In genomic region chr10:118594392-118595063, GRCh38 we compare ENCODE assay signal across 10 cellular contexts. TPM values are rescaled to one million over a fixed set of nuclear protein-coding genes. Genes with fewer than 3 reads are reported as not detected.
DNase-seq lines count a peak whose midpoint lies in the region; ATAC-seq, FAIRE-seq and TF ChIP-seq lines count a peak whose summit lies in the region.
"Had no signal": no experiment of that assay in that cellular context is flagged by ENCODE, and none has a peak within 500 bp of the region (broad histone marks: within the 10 kb centered on the region; RNA-seq: fewer than 3 reads in every experiment).

No MANE protein-coding gene starts in this region.

- POLR2A ChIA-PET in activated CD8-positive, alpha-beta T cell treated with anti-CD3 and anti-CD28 coated beads, Interleukin-2, amount 10 ng/mL, durations not matched to agents 7 days and 5 days (lab: Charles Lee) = no interaction called here

- no peaks in the 10 kb centered on the region; the same call in 2 of the 3 replicates for H3K36me3 Mint-ChIP-seq in GM23338 (ENCODE audit: low read depth)
- no peaks in the 10 kb centered on the region for H3K36me3 Mint-ChIP-seq in activated CD8-positive, alpha-beta T cell treated with anti-CD3 and anti-CD28 coated beads, Interleukin-2, amount 10 ng/mL, durations not matched to agents 7 days and 5 days (ENCODE audit: low read depth)
- H3K36me3 Mint-ChIP-seq: memory B cell had no signal

- H3K9me2 ChIP-seq in GM23338 (ENCODE audit: insufficient read depth) = no peaks in the 10 kb centered on the region

- H3K4me1 ChIP-seq in GM23338 (ENCODE audit: insufficient read depth) = peaks cover 5% of the 10 kb centered on the region; the same call in 1 of the 2 replicates
- peaks cover 15 to 38% (median 23%) of the 10 kb centered on the region in 3 donors for H3K4me1 ChIP-seq in pancreas

- 0 out of 2 replicates have a peak, but pooled peaks cover 3% of the 10 kb centered on the region for H3F3A ChIP-seq in GM23338 (replicated peaks; ENCODE audit: low read depth)

- CTCF ChIA-PET in activated CD8-positive, alpha-beta T cell treated with anti-CD3 and anti-CD28 coated beads, Interleukin-2, amount 10 ng/mL, durations not matched to agents 7 days and 5 days (lab: Charles Lee) = interaction anchor here (1.0 to 1.5 kb wide), 3 partner anchors 125 to 129 kb away, joined by 3 to 7 read pairs (median 6); no protein-coding TSS in a partner anchor

- peaks cover 17% of the 10 kb centered on the region for H3K4me1 Mint-ChIP-seq in GM23338
- H3K4me1 Mint-ChIP-seq in activated CD8-positive, alpha-beta T cell treated with anti-CD3 and anti-CD28 coated beads, Interleukin-2, amount 10 ng/mL, durations not matched to agents 7 days and 5 days (ENCODE audit: low read depth) = no peaks in the 10 kb centered on the region

- peak overlapping the region; percentile 77 for H3K4me3 Mint-ChIP-seq in GM23338
- no peak overlapping the region for H3K4me3 Mint-ChIP-seq in activated CD8-positive, alpha-beta T cell treated with anti-CD3 and anti-CD28 coated beads, Interleukin-2, amount 10 ng/mL, durations not matched to agents 7 days and 5 days
- H3K4me3 Mint-ChIP-seq: memory B cell had no signal

- ATAC-seq in GM23338 (peak; percentile 85), pancreas (peak; percentile 27 to 72 (median 48)), GM21526 (IDR thresholded peaks at IDR 0.05; ENCODE audit: low FRiP score, unreplicated experiment) (no peak), HG02763 (IDR thresholded peaks at IDR 0.05; ENCODE audit: unreplicated experiment) (no peak)
- peak; percentile 83 for ATAC-seq in activated CD8-positive, alpha-beta T cell treated with anti-CD3 and anti-CD28 coated beads, Interleukin-2, amount 10 ng/mL, durations not matched to agents 7 days and 5 days

- H2AFZ ChIP-seq in GM23338 = no peak overlapping the region

- no peaks in the 10 kb centered on the region for H3K9me3 ChIP-seq in pancreas

- peak overlapping the region; percentile 60; the same call in 1 of the 2 replicates for H3K4me3 ChIP-seq in GM23338
- H3K4me3 ChIP-seq in pancreas = no peak overlapping the region

- peak; percentile 50 to 81 for TF ChIP-seq CTCF in GM23338 (conservative IDR thresholded peaks at IDR 0.05; ENCODE audit: low read depth in 2 of 2)
- no peak for TF ChIP-seq CTCF in pancreas (IDR thresholded peaks at IDR 0.05)

- peak overlapping the region; percentile 83 for H3K4me2 ChIP-seq in GM23338

- peaks cover 38% of the 10 kb centered on the region for H3K27me3 Mint-ChIP-seq in GM23338 (ENCODE audit: insufficient read depth, low read depth, poor library complexity)
- peaks cover 62% of the 10 kb centered on the region for H3K27me3 Mint-ChIP-seq in activated CD8-positive, alpha-beta T cell treated with anti-CD3 and anti-CD28 coated beads, Interleukin-2, amount 10 ng/mL, durations not matched to agents 7 days and 5 days (ENCODE audit: low read depth)

- H3K79me2 ChIP-seq in GM23338 (replicated peaks; ENCODE audit: insufficient read depth) = no peaks in the 10 kb centered on the region

- FAIRE-seq in pancreas (lab: Jason Lieb, UNC) = no peak

- intact Hi-C loops in pancreas (cut with DNase I) = no loop called here

- peaks cover 36% of the 10 kb centered on the region for H3K27me3 ChIP-seq in GM23338 (ENCODE audit: insufficient read depth)
- peaks cover 0 to 13% (median 5%) of the 10 kb centered on the region in 4 donors for H3K27me3 ChIP-seq in pancreas

- H3K27ac ChIP-seq in GM23338 (ENCODE audit: low read depth) (no peak overlapping the region), pancreas (no peak overlapping the region)

- H4K20me1 ChIP-seq in GM23338 (replicated peaks; ENCODE audit: insufficient read depth) = no peaks in the 10 kb centered on the region; the same call in 1 of the 2 replicates

- DNase-seq in GM23338 (ENCODE audit: low spot score) (peak; percentile 97), fibroblast of the conjunctiva (ENCODE audit: low read depth) (peak; percentile 24), pancreas (peak in 5 of 6 donors; percentile 37 to 78 (median 59)), NCI-H2107 treated with DMSO at 0.1 percent for 48 hours (lab: John Stamatoyannopoulos, UW; ENCODE audit: unreplicated experiment) (no peak), NCI-H748 treated with DMSO at 0.1 percent for 48 hours (lab: John Stamatoyannopoulos, UW) (no peak)
- peak; percentile 46 for DNase-seq in activated CD8-positive, alpha-beta T cell treated with anti-CD3 and anti-CD28 coated beads, Interleukin-2, amount 10 ng/mL, durations not matched to agents 7 days and 5 days

- H3K9me3 Mint-ChIP-seq in GM23338 = peaks cover 4% of the 10 kb centered on the region; the same call in 1 of the 3 replicates
- no peaks in the 10 kb centered on the region for H3K9me3 Mint-ChIP-seq in activated CD8-positive, alpha-beta T cell treated with anti-CD3 and anti-CD28 coated beads, Interleukin-2, amount 10 ng/mL, durations not matched to agents 7 days and 5 days (ENCODE audit: insufficient read depth)
- H3K9me3 Mint-ChIP-seq: memory B cell had no signal

- H3K27ac Mint-ChIP-seq in GM23338 = no peak overlapping the region
- no peak overlapping the region for H3K27ac Mint-ChIP-seq in activated CD8-positive, alpha-beta T cell treated with anti-CD3 and anti-CD28 coated beads, Interleukin-2, amount 10 ng/mL, durations not matched to agents 7 days and 5 days
- H3K27ac Mint-ChIP-seq: memory B cell had no signal

- no peaks in the 10 kb centered on the region for H3K36me3 ChIP-seq in GM23338 (ENCODE audit: insufficient read depth)
- no peaks in the 10 kb centered on the region for H3K36me3 ChIP-seq in pancreas

- 14 to 16% methylated on average over 64 to 70 of the region's 70 CpGs for WGBS in pancreas, 2 donors

TF ChIP-seq in GM23338, 12 proteins besides CTCF, POLR2A, EP300 and RAD21:
- TF ChIP-seq EZH2phosphoT487 (IDR thresholded peaks at IDR 0.05; ENCODE audit: unreplicated experiment) (no peak), ZNF114 (CRISPR knock-in tag; IDR thresholded peaks at IDR 0.05) (peak; percentile 56; the same call in 1 of the 2 replicates), CREB1 (CRISPR knock-in tag; IDR thresholded peaks at IDR 0.05; ENCODE audit: low read depth) (peak; percentile 79), REST (IDR thresholded peaks at IDR 0.05; ENCODE audit: unreplicated experiment) (peak; percentile 100), ETS1 (IDR thresholded peaks at IDR 0.05) (peak; percentile 19; the same call in 1 of the 2 replicates)
TF ChIP-seq in GM23338: peak in this region for 4.

RNA-seq across cellular contexts. Expression of gene PRLHR, which starts 0.9 kb away (rescaled TPM):
- 0.24 TPM in 1 of 2 replicates, not detected in the other for total RNA-seq in GM23338 (2014; rRNA removed; shearing (Covaris generic))
- polyA plus RNA-seq in GM23338 (2016; fragmentation: Nextera tagmentation; extraction: Ambion mirVana) (0.07 TPM in 1 of 2 replicates, not detected in the other), pancreas (under 1 TPM; 0.11 to 0.80 TPM)
- total RNA-seq in activated CD8-positive, alpha-beta T cell treated with anti-CD3 and anti-CD28 coated beads, Interleukin-2, amount 10 ng/mL, durations not matched to agents 7 days and 5 days = not detected
- under 1 TPM in 4 of 6 donors, not detected in 2; 0.04 to 0.63 (median 0.32) TPM for total RNA-seq in pancreas
- total RNA-seq: HT1080 had no signal

Comparison
In these comparisons a context has a peak if more than half of its experiments do, and no peak if none do; other contexts are left out.
1. ATAC-seq: peak in GM23338 (single experiment), activated CD8-positive, alpha-beta T cell treated with anti-CD3 and anti-CD28 coated beads, Interleukin-2, amount 10 ng/mL, durations not matched to agents 7 days and 5 days (single experiment) and pancreas (4 of 4); none in GM21526 (single experiment) and HG02763 (single experiment).
2. DNase-seq: peak in GM23338 (single experiment), activated CD8-positive, alpha-beta T cell treated with anti-CD3 and anti-CD28 coated beads, Interleukin-2, amount 10 ng/mL, durations not matched to agents 7 days and 5 days (single experiment), fibroblast of the conjunctiva (single experiment) and pancreas (5 of 6); none in NCI-H2107 treated with DMSO at 0.1 percent for 48 hours (single experiment) and NCI-H748 treated with DMSO at 0.1 percent for 48 hours (single experiment).
3. CTCF ChIP-seq: peak in GM23338 (2 of 2); none in pancreas (0 of 4).